In the genomic region with DNA sequence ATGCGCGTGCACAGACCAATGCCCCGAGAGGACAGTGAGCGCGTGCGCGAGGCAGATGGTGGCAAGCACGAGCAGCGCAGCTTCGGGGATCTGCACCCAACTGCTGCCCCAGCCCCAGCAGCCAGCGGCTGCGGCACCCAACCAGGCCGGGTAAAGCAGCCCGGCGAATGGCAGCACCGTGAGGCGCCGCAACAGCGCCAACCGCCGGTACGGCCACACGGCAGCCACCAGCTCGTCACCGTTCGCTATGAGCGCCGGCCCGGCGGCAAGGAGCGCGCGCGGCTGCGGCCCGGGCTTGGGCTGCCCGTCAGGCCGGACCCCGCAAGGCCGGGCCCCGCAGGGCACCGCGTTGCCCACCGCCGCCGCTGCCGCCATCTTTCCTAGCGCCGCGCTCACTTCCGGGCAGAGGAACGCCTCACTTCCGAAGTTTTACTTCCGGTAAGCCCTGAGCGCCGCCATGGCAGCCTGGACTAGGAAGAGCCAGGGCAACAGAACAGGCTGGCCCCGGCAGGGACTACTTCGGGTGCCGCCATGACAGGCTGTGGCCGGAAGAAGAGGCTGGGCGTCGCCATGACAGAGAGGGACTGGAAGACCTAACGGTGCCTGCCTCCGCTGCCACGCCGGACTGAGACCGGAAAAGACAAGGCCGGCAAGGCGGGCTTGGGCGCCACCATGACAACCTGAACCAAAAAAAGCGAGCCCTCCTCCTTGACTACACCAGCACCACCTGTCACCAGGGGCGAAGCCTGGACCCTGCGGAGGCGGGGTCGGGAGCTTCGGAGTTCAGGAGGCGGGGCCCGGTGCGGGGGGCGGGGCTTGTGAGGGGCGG, we compare ENCODE assay signal across 8 cellular contexts. TPM values are rescaled to one million over a fixed set of nuclear protein-coding genes. Genes with fewer than 3 reads are reported as not detected.
DNase-seq lines count a peak whose midpoint lies in the region; ATAC-seq, FAIRE-seq and TF ChIP-seq lines count a peak whose summit lies in the region.

A gene (minus strand): TSS at position 385 of the 829 bp plus-strand sequence. CDS start 10 bp downstream, at position 375.

- H3K36me3 ChIP-seq in breast epithelium: no peaks in the 10 kb centered on the region
- H3K36me3 ChIP-seq in iPS-20b (ENCODE audit: insufficient read depth, low read depth, low read length): peaks cover 19% of the 10 kb centered on the region
- H3K36me3 ChIP-seq in small intestine (ENCODE audit: control insufficient read depth in 2 of 2, insufficient read depth in 2 of 2, low read length in 2 of 2): peaks cover 2 to 4% of the 10 kb centered on the region in 2 donors

- FAIRE-seq in small intestine (lab: Jason Lieb, UNC): no peak

- no peaks in the 10 kb centered on the region for H3K27me3 ChIP-seq in breast epithelium
- no peaks in the 10 kb centered on the region for H3K27me3 ChIP-seq in iPS-20b (ENCODE audit: insufficient read depth, low read length)
- H3K27me3 ChIP-seq in small intestine (ENCODE audit: control insufficient read depth in 2 of 2, insufficient read depth in 2 of 2, low read length in 2 of 2): no peaks in the 10 kb centered on the region

- H3K4me1 ChIP-seq in breast epithelium (peaks cover 10 to 11% of the 10 kb centered on the region in 2 donors), iPS-20b (ENCODE audit: insufficient read depth, low read length) (peaks cover 14% of the 10 kb centered on the region; the same call in 1 of the 2 replicates), small intestine (ENCODE audit: control insufficient read depth in 2 of 2, insufficient read depth in 1 of 2, low read depth in 1 of 2, low read length in 1 of 2) (peaks cover 7 to 8% of the 10 kb centered on the region in 2 donors)

- DNase-seq in AG08395 (ENCODE audit: low spot score) (peak; percentile 93), NCI-H2196 treated with DMSO at 0.1 percent for 48 hours (lab: John Stamatoyannopoulos, UW; ENCODE audit: unreplicated experiment) (peak; percentile 98), breast epithelium (ENCODE audit: low spot score in 2 of 2) (peak; percentile 94 to 98), small intestine (peak; percentile 97)

- peak within 1 kb of the TSS; percentile 77 for H3K27ac ChIP-seq in VCaP
- peak within 1 kb of the TSS; percentile 90 to 95 for H3K27ac ChIP-seq in breast epithelium
- H3K27ac ChIP-seq in iPS-20b (ENCODE audit: low read length): peak within 1 kb of the TSS; percentile 79
- peak within 1 kb of the TSS; percentile 79 to 99 for H3K27ac ChIP-seq in small intestine (ENCODE audit: low read depth in 1 of 2, low read length in 1 of 2)

- peak within 1 kb of the TSS; percentile 70 to 98 (median 94) for H3K4me3 ChIP-seq in breast epithelium
- H3K4me3 ChIP-seq in iPS-20b (ENCODE audit: low read length): peak within 1 kb of the TSS; percentile 79
- H3K4me3 ChIP-seq in small intestine (ENCODE audit: low read depth in 1 of 2, low read length in 2 of 2): peak within 1 kb of the TSS; percentile 89 to 97

- TF ChIP-seq CTCF in VCaP (conservative IDR thresholded peaks at IDR 0.05) (peak; percentile 14; the same call in 1 of the 2 replicates), breast epithelium (IDR thresholded peaks at IDR 0.05) (peak in 1 of 3 donors; percentile 27)

- TF ChIP-seq POLR2A in breast epithelium (IDR thresholded peaks at IDR 0.05): no peak

- WGBS in small intestine, 3 donors: 0% methylated on average over 62 to 81 of the region's 81 CpGs

- intact Hi-C loops in breast epithelium (cut with DNase I; ENCODE audit: low total_unique reads): no loop called here

- peak within 1 kb of the TSS; percentile 92 for H3K9ac ChIP-seq in iPS-20b (ENCODE audit: low read depth, low read length)

- peak; percentile 71 for ATAC-seq in GM18873 (IDR thresholded peaks at IDR 0.05; ENCODE audit: low FRiP score, unreplicated experiment)
- peak; percentile 60 for ATAC-seq in HG03139 (IDR thresholded peaks at IDR 0.05; ENCODE audit: unreplicated experiment)

- H3K9me3 ChIP-seq in breast epithelium (no peaks in the 10 kb centered on the region), iPS-20b (ENCODE audit: insufficient read depth, low read depth, low read length) (no peaks in the 10 kb centered on the region), small intestine (ENCODE audit: control insufficient read depth, low read depth) (no peaks in the 10 kb centered on the region)

RNA-seq across cellular contexts. Expression of the gene that starts here (rescaled TPM):
- 100 to 1,000 TPM; 155 to 222 (median 189) TPM for total RNA-seq in breast epithelium
- 10 to 100 TPM; 40.3 to 49.0 (median 42.8) TPM for polyA plus RNA-seq in small intestine

Comparison
In these comparisons a context has a peak if more than half of its experiments do, and no peak if none do; other contexts are left out.
1. Peak in every context shown above with its lines: DNase-seq, ATAC-seq, H3K4me3 ChIP-seq and H3K27ac ChIP-seq.